Comparison of ENCODE assay signal across 16 cellular contexts in the genomic region with DNA sequence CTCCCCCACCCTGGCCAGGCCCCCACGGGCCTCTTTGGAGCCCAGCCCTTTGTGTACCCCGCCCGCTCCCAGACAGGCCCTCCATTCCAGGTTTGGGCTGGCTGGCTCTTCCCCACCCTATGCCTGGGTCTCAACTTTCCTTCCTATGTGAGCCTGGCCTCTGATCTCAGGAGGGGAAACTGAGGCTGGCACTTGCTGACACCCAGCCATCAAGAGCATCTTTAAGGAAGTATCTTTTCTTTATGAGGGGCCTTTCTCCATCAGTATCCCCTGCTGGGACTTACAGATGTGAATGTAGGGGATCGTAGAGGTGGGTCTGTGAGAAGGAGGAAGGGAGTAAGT.
DNase-seq lines count a peak whose midpoint lies in the region; ATAC-seq, FAIRE-seq and TF ChIP-seq lines count a peak whose summit lies in the region.
"Had no signal": no experiment of that assay in that cellular context is flagged by ENCODE, and none has a peak within 500 bp of the region (broad histone marks: within the 10 kb centered on the region; RNA-seq: fewer than 3 reads in every experiment).

No MANE protein-coding gene starts in this region.

- intact Hi-C loops in dendritic cell treated with granulocyte-macrophage colony-stimulating factor and Interleukin-4, amounts not matched to agents 40 ng/mL and 50 ng/mL, for 4 days (cut with micrococcal nuclease): loop anchor here (2.0 kb wide), 1 partner anchor 15 kb away; a partner anchor contains a TSS

- H3K27me3 Mint-ChIP-seq in dendritic cell treated with granulocyte-macrophage colony-stimulating factor and Interleukin-4, amounts not matched to agents 40 ng/mL and 50 ng/mL, for 4 days: peaks cover 3% of the 10 kb centered on the region
- H3K27me3 Mint-ChIP-seq: activated CD4-positive, alpha-beta T cell treated with anti-CD3 and anti-CD28 coated beads, Interleukin-2, amount 10 ng/mL, durations not matched to agents 24 days and 14 days; stimulated activated naive CD8-positive, alpha-beta T cell treated with anti-CD3 and anti-CD28 coated beads, Interleukin-15, Interleukin-2, amounts not matched to agents 100 ng/mL and 50 ng/mL, for 24 hours had no signal

- H3K4me3 Mint-ChIP-seq in dendritic cell treated with granulocyte-macrophage colony-stimulating factor and Interleukin-4, amounts not matched to agents 40 ng/mL and 50 ng/mL, for 4 days: no peak overlapping the region
- H3K4me3 Mint-ChIP-seq: activated CD4-positive, alpha-beta T cell treated with anti-CD3 and anti-CD28 coated beads, Interleukin-2, amount 10 ng/mL, durations not matched to agents 24 days and 14 days; stimulated activated naive CD8-positive, alpha-beta T cell treated with anti-CD3 and anti-CD28 coated beads, Interleukin-15, Interleukin-2, amounts not matched to agents 100 ng/mL and 50 ng/mL, for 24 hours; T-helper 2 cell treated with Interferon-gamma antibody and Interleukin-4, amounts not matched to agents 5 μg/mL and 100 μg/mL, for 36 hours had no signal

- H3K27ac Mint-ChIP-seq in dendritic cell treated with granulocyte-macrophage colony-stimulating factor and Interleukin-4, amounts not matched to agents 40 ng/mL and 50 ng/mL, for 4 days: peak overlapping the region; percentile 24
- H3K27ac Mint-ChIP-seq: activated CD4-positive, alpha-beta T cell treated with anti-CD3 and anti-CD28 coated beads, Interleukin-2, amount 10 ng/mL, durations not matched to agents 24 days and 14 days; stimulated activated naive CD8-positive, alpha-beta T cell treated with anti-CD3 and anti-CD28 coated beads, Interleukin-15, Interleukin-2, amounts not matched to agents 100 ng/mL and 50 ng/mL, for 24 hours; T-helper 2 cell treated with Interferon-gamma antibody and Interleukin-4, amounts not matched to agents 5 μg/mL and 100 μg/mL, for 36 hours had no signal

- H3K27me3 ChIP-seq in ACC112 (ENCODE audit: insufficient read depth, low read length): no peaks in the 10 kb centered on the region
- H3K27me3 ChIP-seq in HL-60 (ENCODE audit: insufficient read depth, poor library complexity, severe bottlenecking): no peaks in the 10 kb centered on the region
- no peaks in the 10 kb centered on the region for H3K27me3 ChIP-seq in mucosa of stomach (ENCODE audit: control insufficient read depth, insufficient read depth, low read length)
- H3K27me3 ChIP-seq: neural progenitor cell had no signal

- no peaks in the 10 kb centered on the region for H3K9me3 Mint-ChIP-seq in dendritic cell treated with granulocyte-macrophage colony-stimulating factor and Interleukin-4, amounts not matched to agents 40 ng/mL and 50 ng/mL, for 4 days
- H3K9me3 Mint-ChIP-seq: activated CD4-positive, alpha-beta T cell treated with anti-CD3 and anti-CD28 coated beads, Interleukin-2, amount 10 ng/mL, durations not matched to agents 24 days and 14 days; stimulated activated naive CD8-positive, alpha-beta T cell treated with anti-CD3 and anti-CD28 coated beads, Interleukin-15, Interleukin-2, amounts not matched to agents 100 ng/mL and 50 ng/mL, for 24 hours; T-helper 2 cell treated with Interferon-gamma antibody and Interleukin-4, amounts not matched to agents 5 μg/mL and 100 μg/mL, for 36 hours had no signal

- TF ChIP-seq CTCF in HL-60 (IDR thresholded peaks at IDR 0.05; ENCODE audit: insufficient read depth, low read length): no peak

- H3K9ac ChIP-seq in mucosa of stomach (ENCODE audit: low read length): peak overlapping the region; percentile 91
- H3K9ac ChIP-seq: neural progenitor cell had no signal

- no peaks in the 10 kb centered on the region for H3K9me3 ChIP-seq in mucosa of stomach (ENCODE audit: control insufficient read depth, low read length)

- H3K36me3 Mint-ChIP-seq in dendritic cell treated with granulocyte-macrophage colony-stimulating factor and Interleukin-4, amounts not matched to agents 40 ng/mL and 50 ng/mL, for 4 days (ENCODE audit: low read depth): no peaks in the 10 kb centered on the region
- H3K36me3 Mint-ChIP-seq: neural progenitor cell had no signal

- H3K27ac ChIP-seq in ACC112 (ENCODE audit: low read depth, low read length): 0 out of 2 replicates have a peak overlapping the region, but pooled peaks have one; percentile 17
- H3K27ac ChIP-seq in HL-60 (replicated peaks): peak overlapping the region; percentile 36; the same call in 1 of the 2 replicates
- H3K27ac ChIP-seq: neural progenitor cell had no signal

- no peak for ATAC-seq in HG03521 (IDR thresholded peaks at IDR 0.05; ENCODE audit: unreplicated experiment)

- H3K4me3 ChIP-seq in ACC112 (ENCODE audit: low read depth, low read length) (no peak overlapping the region), HL-60 (replicated peaks; ENCODE audit: insufficient read depth, low read length) (no peak overlapping the region), mucosa of stomach (ENCODE audit: low read length) (no peak overlapping the region)
- H3K4me3 ChIP-seq: neural progenitor cell had no signal

- H3K4me1 Mint-ChIP-seq in dendritic cell treated with granulocyte-macrophage colony-stimulating factor and Interleukin-4, amounts not matched to agents 40 ng/mL and 50 ng/mL, for 4 days (ENCODE audit: low read depth): peaks cover 81% of the 10 kb centered on the region

- FAIRE-seq in urothelium cell line (lab: Jason Lieb, UNC): no peak
- FAIRE-seq: small intestine had no signal

- H3K4me1 ChIP-seq in ACC112 (ENCODE audit: control insufficient read depth, insufficient read depth, low read length, unreplicated experiment): peaks cover 47% of the 10 kb centered on the region
- peaks cover 87% of the 10 kb centered on the region for H3K4me1 ChIP-seq in mucosa of stomach (ENCODE audit: control insufficient read depth, insufficient read depth, low read length)

- no peaks in the 10 kb centered on the region for H3K79me2 ChIP-seq in ACC112 (ENCODE audit: control insufficient read depth, insufficient read depth, low read length, unreplicated experiment)

- H3K36me3 ChIP-seq in ACC112 (ENCODE audit: insufficient read depth, low read length) (no peaks in the 10 kb centered on the region), mucosa of stomach (ENCODE audit: control insufficient read depth, insufficient read depth, low read length) (no peaks in the 10 kb centered on the region)
- H3K36me3 ChIP-seq: neural progenitor cell had no signal

- no peak for DNase-seq in HL-60 (ENCODE audit: low read depth in 1 of 2, low spot score in 1 of 2)
- no peak for DNase-seq in SHP77 (lab: John Stamatoyannopoulos, UW)
- DNase-seq in urothelium cell line (ENCODE audit: low spot score): no peak
- DNase-seq in hepatic stellate cell (ENCODE audit: low spot score): no peak
- DNase-seq: activated CD4-positive, alpha-beta T cell treated with anti-CD3 and anti-CD28 coated beads, Interleukin-2, amount 10 ng/mL, durations not matched to agents 24 days and 14 days; DMS79 treated with DMSO at 0.1 percent for 48 hours; NCI-H1436 treated with DMSO at 0.1 percent for 48 hours; NCI-H446 treated with DMSO at 0.1 percent for 48 hours had no signal

- no peak overlapping the region for H2AFZ ChIP-seq in ACC112 (ENCODE audit: low read length, unreplicated experiment)
- H2AFZ ChIP-seq: neural progenitor cell had no signal
